In the genomic region with DNA sequence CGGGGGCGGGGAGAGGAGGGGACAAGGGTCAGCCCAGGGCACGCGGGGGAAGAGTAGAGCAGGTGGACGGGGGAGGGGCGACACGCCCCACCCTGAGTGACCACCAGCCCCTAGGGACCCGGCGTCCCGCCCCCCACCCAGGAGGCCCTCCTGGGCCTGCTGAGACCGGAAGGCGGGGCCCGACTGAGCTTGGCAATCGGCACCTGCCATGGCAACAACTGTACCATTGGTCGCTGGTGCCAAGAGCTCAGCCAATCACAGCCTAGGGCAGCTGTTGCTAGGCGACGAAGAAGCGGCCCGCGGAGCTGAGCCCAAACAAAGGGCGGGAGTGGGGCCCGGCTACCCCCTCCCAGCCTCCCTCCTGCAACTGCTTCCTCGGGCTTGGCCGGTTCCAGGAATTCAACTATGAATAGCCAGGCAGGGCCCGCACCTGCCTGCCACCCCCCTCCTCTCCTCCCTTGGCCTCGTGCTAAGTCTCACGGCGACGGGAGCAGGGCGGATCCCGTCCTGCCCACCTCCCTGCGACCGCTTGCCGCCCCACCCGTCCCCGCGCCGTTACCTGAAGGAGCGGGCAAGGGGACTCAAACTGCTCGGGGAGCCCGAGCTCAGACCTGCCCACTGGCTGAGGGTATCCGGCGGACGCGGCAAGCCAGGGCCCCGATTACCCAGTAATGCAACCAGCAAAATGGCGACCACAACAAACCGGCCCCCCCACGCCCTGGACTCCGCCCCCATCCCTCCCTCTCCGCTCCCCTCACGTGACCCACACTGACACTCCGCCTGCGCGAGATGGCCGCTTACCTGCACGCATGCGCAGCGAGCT, we compare ENCODE assay signal across 8 cellular contexts. TPM values are rescaled to one million over a fixed set of nuclear protein-coding genes. Genes with fewer than 3 reads are reported as not detected.
DNase-seq lines count a peak whose midpoint lies in the region; ATAC-seq and TF ChIP-seq lines count a peak whose summit lies in the region.

A gene (minus strand): TSS at position 699 of the 823 bp plus-strand sequence. CDS start 2,295 bp downstream, outside the sequence.

- H3K4me1 Mint-ChIP-seq in activated CD4-positive, alpha-beta T cell treated with anti-CD3 and anti-CD28 coated beads, Interleukin-2, amount 10 ng/mL, durations not matched to agents 24 days and 14 days = peaks cover 32% of the 10 kb centered on the region

- no peaks in the 10 kb centered on the region for H3K9me3 Mint-ChIP-seq in activated CD4-positive, alpha-beta T cell treated with anti-CD3 and anti-CD28 coated beads, Interleukin-2, amount 10 ng/mL, durations not matched to agents 24 days and 14 days

- peak within 1 kb of the TSS; percentile 71 for H3K27ac ChIP-seq in 22Rv1
- H3K27ac ChIP-seq in coronary artery = peak within 1 kb of the TSS; percentile 90 to 93

- intact Hi-C loops in activated CD4-positive, alpha-beta T cell treated with anti-CD3 and anti-CD28 coated beads, Interleukin-2, amount 10 ng/mL, durations not matched to agents 24 days and 14 days (cut with micrococcal nuclease) = loop anchor here (1.0 to 5.0 kb wide), 4 partner anchors 9 to 1186 kb away; a partner anchor contains a TSS

- DNase-seq in NCI-H2196 (lab: John Stamatoyannopoulos, UW; ENCODE audit: unreplicated experiment) = peak; percentile 97
- DNase-seq in activated CD4-positive, alpha-beta T cell treated with anti-CD3 and anti-CD28 coated beads, Interleukin-2, amount 10 ng/mL, durations not matched to agents 24 days and 14 days = peak; percentile 99
- peak; percentile 98 for DNase-seq in coronary artery (ENCODE audit: low spot score)
- peak; percentile 96 for DNase-seq in kidney glomerular epithelial cell (lab: John Stamatoyannopoulos, UW)
- peak; percentile 96 for DNase-seq in stimulated activated CD4-positive, alpha-beta T cell treated with anti-CD3 and anti-CD28 coated beads, Interleukin-15, amount 100 ng/mL, for 24 hours

- peak within 1 kb of the TSS; percentile 84 for H3K4me3 Mint-ChIP-seq in activated CD4-positive, alpha-beta T cell treated with anti-CD3 and anti-CD28 coated beads, Interleukin-2, amount 10 ng/mL, durations not matched to agents 24 days and 14 days

- peaks cover 2% of the 10 kb centered on the region for H3K27me3 Mint-ChIP-seq in activated CD4-positive, alpha-beta T cell treated with anti-CD3 and anti-CD28 coated beads, Interleukin-2, amount 10 ng/mL, durations not matched to agents 24 days and 14 days

- TF ChIP-seq CTCF in 22Rv1 (IDR thresholded peaks at IDR 0.05) (no peak), coronary artery (IDR thresholded peaks at IDR 0.05) (no peak)

- peak within 1 kb of the TSS; percentile 91 for H3K27ac Mint-ChIP-seq in activated CD4-positive, alpha-beta T cell treated with anti-CD3 and anti-CD28 coated beads, Interleukin-2, amount 10 ng/mL, durations not matched to agents 24 days and 14 days

- peaks cover 66% of the 10 kb centered on the region for H3K36me3 Mint-ChIP-seq in activated CD4-positive, alpha-beta T cell treated with anti-CD3 and anti-CD28 coated beads, Interleukin-2, amount 10 ng/mL, durations not matched to agents 24 days and 14 days (ENCODE audit: low read depth)

- ATAC-seq in GM18517 (IDR thresholded peaks at IDR 0.05; ENCODE audit: unreplicated experiment) (peak; percentile 73), HG03045 (IDR thresholded peaks at IDR 0.05; ENCODE audit: unreplicated experiment) (peak; percentile 84)

- peak within 1 kb of the TSS; percentile 95 for H3K4me3 ChIP-seq in coronary artery

RNA-seq across cellular contexts. Expression of the gene that starts here (rescaled TPM):
- total RNA-seq in activated CD4-positive, alpha-beta T cell treated with anti-CD3 and anti-CD28 coated beads, Interleukin-2, amount 10 ng/mL, durations not matched to agents 24 days and 14 days = 3.6 and 4.5 TPM in 2 replicates

Comparison
In these comparisons a context has a peak if more than half of its experiments do, and no peak if none do; other contexts are left out.
1. Peak in every context shown above with its lines: DNase-seq, ATAC-seq, H3K4me3 ChIP-seq and H3K27ac ChIP-seq.